Comparison of ENCODE assay signal across 9 cellular contexts in genomic region chrX:84907324-84907946, GRCh38.
A peak's percentile ranks its signal among the peaks of the same experiment; 100 is the strongest.
DNase-seq lines count a peak whose midpoint lies in the region; ATAC-seq, FAIRE-seq and TF ChIP-seq lines count a peak whose summit lies in the region.
"Had no signal": no experiment of that assay in that cellular context is flagged by ENCODE, and none has a peak within 500 bp of the region (broad histone marks: within the 10 kb centered on the region; RNA-seq: fewer than 3 reads in every experiment).

No MANE protein-coding gene starts in this region.

- peak; percentile 5 for DNase-seq in G401 (ENCODE audit: low spot score)
- DNase-seq in NCI-H1105 treated with DMSO at 0.1 percent for 48 hours (lab: John Stamatoyannopoulos, UW), result peak; percentile 15
- no peak for DNase-seq in osteocyte (ENCODE audit: extremely low spot score, unreplicated experiment)
- DNase-seq in stimulated activated CD4-positive, alpha-beta T cell treated with anti-CD3 and anti-CD28 coated beads, Interleukin-2, amount 100 ng/mL, for 48 hours, result no peak
- no peak for DNase-seq in NCI-H345 treated with DMSO at 0.1 percent for 48 hours (lab: John Stamatoyannopoulos, UW; ENCODE audit: unreplicated experiment)
- DNase-seq in SHP77 treated with DMSO at 0.1 percent for 48 hours (lab: John Stamatoyannopoulos, UW), result no peak
- DNase-seq: MV-4-11 had no signal

- H3K36me3 Mint-ChIP-seq in osteocyte (ENCODE audit: unreplicated experiment), result no peaks in the 10 kb centered on the region

- H3K9me3 Mint-ChIP-seq in osteocyte (ENCODE audit: unreplicated experiment), result peaks cover 3% of the 10 kb centered on the region

- H3K27me3 Mint-ChIP-seq in osteocyte (ENCODE audit: unreplicated experiment), result peaks cover 2% of the 10 kb centered on the region

- no peak overlapping the region for H3K27ac Mint-ChIP-seq in osteocyte (ENCODE audit: unreplicated experiment)

- peak; percentile 39 for TF ChIP-seq CTCF in osteocyte (IDR thresholded peaks at IDR 0.05)

- peak; percentile 82 for FAIRE-seq in endometrium (lab: Jason Lieb, UNC)

- in situ Hi-C loops in G401 (cut with HindIII; ENCODE audit: low sequenced_read_pairs), result no loop called here

- H3K4me3 Mint-ChIP-seq in osteocyte (ENCODE audit: unreplicated experiment), result no peak overlapping the region

- no peaks in the 10 kb centered on the region for H3K4me1 Mint-ChIP-seq in osteocyte (ENCODE audit: unreplicated experiment)

- no peak for ATAC-seq in HG03039 (IDR thresholded peaks at IDR 0.05; ENCODE audit: unreplicated experiment)

Comparison
In these comparisons a context has a peak if more than half of its experiments do, and no peak if none do; other contexts are left out.
1. DNase-seq: peak in G401 (single experiment) and NCI-H1105 treated with DMSO at 0.1 percent for 48 hours (single experiment); none in osteocyte (single experiment), stimulated activated CD4-positive, alpha-beta T cell treated with anti-CD3 and anti-CD28 coated beads, Interleukin-2, amount 100 ng/mL, for 48 hours (0 of 2), NCI-H345 treated with DMSO at 0.1 percent for 48 hours (single experiment) and SHP77 treated with DMSO at 0.1 percent for 48 hours (single experiment).